In genomic region chr1:95117207-95118018, GRCh38 we compare ENCODE assay signal across 8 cellular contexts. TPM values are rescaled to one million over a fixed set of nuclear protein-coding genes. Genes with fewer than 3 reads are reported as not detected.
DNase-seq lines count a peak whose midpoint lies in the region; ATAC-seq and TF ChIP-seq lines count a peak whose summit lies in the region.

Gene TLCD4, plus strand, starts transcription at chr1:95117355. Its CDS starts 26,547 bp downstream, at chr1:95143902.

- H3K4me3 ChIP-seq in PC-9 = peak within 1 kb of the TSS; percentile 83
- H3K4me3 ChIP-seq in neuronal stem cell (ENCODE audit: low read length in 2 of 2) = peak within 1 kb of the TSS; percentile 59 to 96
- peak within 1 kb of the TSS; percentile 88 to 99 for H3K4me3 ChIP-seq in aorta (ENCODE audit: low read length in 2 of 2)

- peak within 1 kb of the TSS; percentile 67 for H2BK5ac ChIP-seq in neuronal stem cell (ENCODE audit: low read length)

- H4K8ac ChIP-seq in neuronal stem cell (ENCODE audit: low read depth, low read length) = no peak within 1 kb of the TSS

- no peak within 1 kb of the TSS for H2AK5ac ChIP-seq in neuronal stem cell (ENCODE audit: low read depth, low read length)

- peak within 1 kb of the TSS; percentile 92 for H3K18ac ChIP-seq in neuronal stem cell (ENCODE audit: low read length)

- intact Hi-C loops in PC-9 (cut with micrococcal nuclease; ENCODE audit: unreplicated experiment) = loop anchor here (2.0 kb wide), 1 partner anchor 115 kb away; no protein-coding TSS in a partner anchor
- intact Hi-C loops in aorta (cut with DNase I) = loop anchor here (1.0 to 10.0 kb wide), 5 partner anchors 31 to 117 kb away; partner anchors contain the start of genes RWDD3 (in 2 of the 2) and ALG14 (in 1 of the 2)

- no peak within 1 kb of the TSS for H3K14ac ChIP-seq in neuronal stem cell (ENCODE audit: low read length)

- H3K23ac ChIP-seq in neuronal stem cell (ENCODE audit: low read depth, low read length, poor library complexity) = peak within 1 kb of the TSS; percentile 50

- peak; percentile 24 for DNase-seq in Ammon's horn (ENCODE audit: low spot score)
- peak; percentile 62 to 75 for DNase-seq in PC-9
- peak; percentile 77 for DNase-seq in activated effector memory CD4-positive, alpha-beta T cell treated with anti-CD3 and anti-CD28 coated beads, Interleukin-2, amount 50 U/mL, for 16 hours
- DNase-seq in germinal center (ENCODE audit: low spot score) = peak; percentile 44
- peak; percentile 72 for DNase-seq in neuronal stem cell (ENCODE audit: low spot score)
- DNase-seq in aorta = peak; percentile 68 to 88

- H2BK120ac ChIP-seq in neuronal stem cell (ENCODE audit: low read depth, low read length) = no peak within 1 kb of the TSS

- CTCF ChIA-PET in PC-9 (lab: Charles Lee) = interaction anchor here (0.6 to 1.5 kb wide), 4 partner anchors 22 to 117 kb away, joined by 4 to 13 read pairs (median 5); partner anchors contain the start of gene RWDD3

- H2AFZ ChIP-seq in PC-9 = peak within 1 kb of the TSS; percentile 98
- H2AFZ ChIP-seq in neuronal stem cell (ENCODE audit: low read length) = peak within 1 kb of the TSS; percentile 96

- peaks cover 17% of the 10 kb centered on the region for H3K79me2 ChIP-seq in PC-9 (ENCODE audit: low read depth)

- no peak for TF ChIP-seq CTCF in PC-9 (conservative IDR thresholded peaks at IDR 0.05)

- peak within 1 kb of the TSS; percentile 97 for H3K4me2 ChIP-seq in PC-9
- H3K4me2 ChIP-seq in neuronal stem cell (ENCODE audit: insufficient read depth, low read length, poor library complexity, severe bottlenecking) = peak within 1 kb of the TSS; percentile 81

- BruUV-seq in PC-9 (replicated peaks; lab: Mats Ljungman, UMichigan) = no TSS peak

- POLR2A ChIA-PET in PC-9 (lab: Charles Lee; ENCODE audit: unreplicated experiment) = interaction anchor here (0.5 to 0.7 kb wide), 4 partner anchors 44 to 812 kb away, joined by 3 to 9 read pairs (median 4); no protein-coding TSS in a partner anchor

- no peak within 1 kb of the TSS for H3K4ac ChIP-seq in neuronal stem cell (ENCODE audit: low read length)

- peaks cover 18% of the 10 kb centered on the region; the same call in 1 of the 2 replicates for H3F3A ChIP-seq in PC-9 (ENCODE audit: insufficient read depth, low read depth)

- no peaks in the 10 kb centered on the region for H4K20me1 ChIP-seq in PC-9 (ENCODE audit: insufficient read depth)

- H3K36me3 ChIP-seq in PC-9 (ENCODE audit: low read depth) (no peaks in the 10 kb centered on the region), neuronal stem cell (replicated peaks in 1 of 2; ENCODE audit: control insufficient read depth in 2 of 2, insufficient read depth in 2 of 2, low read length in 2 of 2) (no peaks in the 10 kb centered on the region), aorta (ENCODE audit: control insufficient read depth in 1 of 2, insufficient read depth in 2 of 2, low read length in 1 of 2) (peaks cover 0 to 1% of the 10 kb centered on the region in 2 donors)

- no peak within 1 kb of the TSS for H4K91ac ChIP-seq in neuronal stem cell (ENCODE audit: low read depth, low read length, poor library complexity)

- peak within 1 kb of the TSS; percentile 64 for H2BK15ac ChIP-seq in neuronal stem cell (ENCODE audit: low read length)

- H3K4me1 ChIP-seq in PC-9 (replicated peaks; ENCODE audit: insufficient read depth) = peaks cover 29% of the 10 kb centered on the region
- peaks cover 0 to 2% of the 10 kb centered on the region in 2 donors for H3K4me1 ChIP-seq in neuronal stem cell (ENCODE audit: control insufficient read depth in 2 of 2, insufficient read depth in 1 of 2, low read depth in 1 of 2, low read length in 2 of 2)
- peaks cover 2 to 3% of the 10 kb centered on the region in 2 donors for H3K4me1 ChIP-seq in aorta (ENCODE audit: control insufficient read depth in 1 of 2, insufficient read depth in 2 of 2, low read length in 2 of 2)

- peak within 1 kb of the TSS; percentile 79 for H3K9ac ChIP-seq in neuronal stem cell (ENCODE audit: low read depth, low read length, poor library complexity)

- H2BK12ac ChIP-seq in neuronal stem cell (ENCODE audit: low read length) = peak within 1 kb of the TSS; percentile 48

- no CpG with 5 or more reads among the region's 108 CpGs for WGBS in neuronal stem cell (ENCODE audit: extremely low coverage in 2 of 2, insufficient read length in 2 of 2, insufficient replicate concordance in 1 of 2), 2 donors
- WGBS in aorta, 2 donors = 0 to 1% methylated on average over 72 to 108 of the region's 108 CpGs

- H3K79me1 ChIP-seq in neuronal stem cell (ENCODE audit: low read depth, low read length) = peaks cover 2% of the 10 kb centered on the region

- peak; percentile 45 for ATAC-seq in GM19328 (IDR thresholded peaks at IDR 0.05; ENCODE audit: unreplicated experiment)
- ATAC-seq in HG03442 (IDR thresholded peaks at IDR 0.05; ENCODE audit: unreplicated experiment) = peak; percentile 37
- peak; percentile 92 for ATAC-seq in aorta (ENCODE audit: low FRiP score)

- H3K27ac ChIP-seq in PC-9 (peak within 1 kb of the TSS; percentile 23), neuronal stem cell (replicated peaks; ENCODE audit: low read length) (peak within 1 kb of the TSS; percentile 47), aorta (ENCODE audit: low read depth in 1 of 2, low read length in 2 of 2) (peak within 1 kb of the TSS in 1 of 2 donors; percentile 43)

- H3K9me3 ChIP-seq in PC-9 (ENCODE audit: insufficient read depth, low read depth) = no peaks in the 10 kb centered on the region
- H3K9me3 ChIP-seq in neuronal stem cell (replicated peaks in 1 of 2; ENCODE audit: control insufficient read depth in 2 of 2, insufficient read depth in 1 of 2, low read depth in 1 of 2, low read length in 2 of 2) = no peaks in the 10 kb centered on the region
- no peaks in the 10 kb centered on the region for H3K9me3 ChIP-seq in aorta (ENCODE audit: control insufficient read depth, low read length)

- H3K27me3 ChIP-seq in PC-9 (ENCODE audit: insufficient read depth, low read depth) (no peaks in the 10 kb centered on the region), neuronal stem cell (ENCODE audit: control insufficient read depth in 3 of 3, insufficient read depth in 3 of 3, low read depth in 1 of 3, low read length in 3 of 3) (peaks cover 0 to 75% (median 3%) of the 10 kb centered on the region in 3 experiments), aorta (ENCODE audit: control insufficient read depth in 1 of 2, insufficient read depth in 2 of 2, low read length in 1 of 2) (no peaks in the 10 kb centered on the region)

- no peaks in the 10 kb centered on the region for H3K9me2 ChIP-seq in PC-9 (ENCODE audit: insufficient read depth)

RNA-seq across cellular contexts. Expression of gene TLCD4, which starts in this region (rescaled TPM):
- total RNA-seq in PC-9 (2021) (11.2 TPM in 2 replicates), aorta (10 to 100 TPM in 1 of 2 donors, 1 to 10 TPM in 1; 9.3 to 17.3 TPM)
- 2.3 TPM for polyA plus RNA-seq in neuronal stem cell (2013, experiment 1 of 2)
- 2.4 TPM for polyA plus RNA-seq in neuronal stem cell (2013, experiment 2 of 2)
- 1 to 10 TPM; 2.7 to 5.5 TPM for polyA plus RNA-seq in aorta

Comparison
In these comparisons a context has a peak if more than half of its experiments do, and no peak if none do; other contexts are left out.
1. DNase-seq: peak in every context shown above with its lines; median percentile 78 in aorta; 77 in activated effector memory CD4-positive, alpha-beta T cell treated with anti-CD3 and anti-CD28 coated beads, Interleukin-2, amount 50 U/mL, for 16 hours; 72 in neuronal stem cell; 68 in PC-9; 44 in germinal center; 24 in Ammon's horn.
2. ATAC-seq: peak in every context shown above with its lines; median percentile 92 in aorta; 45 in GM19328; 37 in HG03442.